15 cellular contexts compared by ENCODE assay signal in genomic region chr4:122456228-122457106, GRCh38. TPM values are rescaled to one million over a fixed set of nuclear protein-coding genes. Genes with fewer than 3 reads are reported as not detected.
DNase-seq lines count a peak whose midpoint lies in the region; ATAC-seq and TF ChIP-seq lines count a peak whose summit lies in the region.
"Had no signal": no experiment of that assay in that cellular context is flagged by ENCODE, and none has a peak within 500 bp of the region (broad histone marks: within the 10 kb centered on the region; RNA-seq: fewer than 3 reads in every experiment).

Gene IL2 (minus strand): TSS chr4:122456725. CDS start chr4:122456440, 285 bp downstream.

- peak; percentile 57 for ATAC-seq in activated naive CD8-positive, alpha-beta T cell treated with anti-CD3 and anti-CD28 coated beads, Interleukin-2, amount 50 U/mL, for 24 hours
- ATAC-seq in HG02885 (IDR thresholded peaks at IDR 0.05; ENCODE audit: poor library complexity, unreplicated experiment) (no peak), left ventricle myocardium superior (no peak), WTC11 (no peak)
- ATAC-seq: left lobe of liver had no signal

- no peaks in the 10 kb centered on the region for H3K9me3 Mint-ChIP-seq in activated naive CD8-positive, alpha-beta T cell treated with anti-CD3 and anti-CD28 coated beads, Interleukin-2, amount 50 U/mL, for 24 hours
- H3K9me3 Mint-ChIP-seq in WTC11 = no peaks in the 10 kb centered on the region; the same call in 1 of the 2 replicates

- H3K27me3 Mint-ChIP-seq in activated naive CD8-positive, alpha-beta T cell treated with anti-CD3 and anti-CD28 coated beads, Interleukin-2, amount 50 U/mL, for 24 hours = no peaks in the 10 kb centered on the region
- no peaks in the 10 kb centered on the region for H3K27me3 Mint-ChIP-seq in WTC11 (ENCODE audit: low read depth)

- CTCF ChIA-PET in WTC11 (lab: Charles Lee) = no interaction called here

- TF ChIP-seq CTCF in WTC11 (IDR thresholded peaks at IDR 0.05) = no peak

- intact Hi-C loops in left ventricle myocardium superior (cut with micrococcal nuclease) = no loop called here

- POLR2A ChIA-PET in WTC11 (lab: Charles Lee) = no interaction called here

- H3K4me3 Mint-ChIP-seq in activated naive CD8-positive, alpha-beta T cell treated with anti-CD3 and anti-CD28 coated beads, Interleukin-2, amount 50 U/mL, for 24 hours = peak within 1 kb of the TSS; percentile 79
- H3K4me3 Mint-ChIP-seq in WTC11 = no peak within 1 kb of the TSS

- peak within 1 kb of the TSS; percentile 92 for H3K27ac Mint-ChIP-seq in activated naive CD8-positive, alpha-beta T cell treated with anti-CD3 and anti-CD28 coated beads, Interleukin-2, amount 50 U/mL, for 24 hours
- H3K27ac Mint-ChIP-seq in WTC11 = no peak within 1 kb of the TSS

- peaks cover 31% of the 10 kb centered on the region for H3K36me3 Mint-ChIP-seq in activated naive CD8-positive, alpha-beta T cell treated with anti-CD3 and anti-CD28 coated beads, Interleukin-2, amount 50 U/mL, for 24 hours (ENCODE audit: low read depth)
- no peaks in the 10 kb centered on the region for H3K36me3 Mint-ChIP-seq in WTC11

- H3K4me1 Mint-ChIP-seq in activated naive CD8-positive, alpha-beta T cell treated with anti-CD3 and anti-CD28 coated beads, Interleukin-2, amount 50 U/mL, for 24 hours = peaks cover 65% of the 10 kb centered on the region
- H3K4me1 Mint-ChIP-seq in WTC11 = peaks cover 6% of the 10 kb centered on the region; the same call in 1 of the 2 replicates

- DNase-seq in NCI-H1436 (lab: John Stamatoyannopoulos, UW) (peak; percentile 30), NCI-H1436 treated with DMSO at 0.1 percent for 48 hours (lab: John Stamatoyannopoulos, UW) (no peak), DMS153 (lab: John Stamatoyannopoulos, UW) (peak; percentile 58), NCI-H774 (lab: John Stamatoyannopoulos, UW) (peak; percentile 21), left ventricle myocardium superior (no peak), WTC11 (ENCODE audit: low spot score) (no peak)
- no peak for DNase-seq in activated naive CD8-positive, alpha-beta T cell treated with anti-CD3 and anti-CD28 coated beads, Interleukin-2, amount 50 U/mL, for 24 hours
- DNase-seq: effector CD4-positive, alpha-beta T cell; KBM-7; PC-9; SK-N-SH had no signal

TF ChIP-seq in WTC11, 78 proteins besides CTCF, POLR2A, EP300 and RAD21:
- TF ChIP-seq ATF2 (CRISPR knock-in tag; IDR thresholded peaks at IDR 0.05; ENCODE audit: borderline replicate concordance, low read depth) = no peak
- TF ChIP-seq ZNF416 (CRISPR knock-in tag; IDR thresholded peaks at IDR 0.05) = no peak
- no peak for TF ChIP-seq NR3C1 (CRISPR knock-in tag; conservative IDR thresholded peaks at IDR 0.05; ENCODE audit: low read depth)

RNA-seq across cellular contexts. Expression of gene IL2, which starts in this region (rescaled TPM):
- not detected for total RNA-seq in left ventricle myocardium superior
- 0.61 to 2.2 TPM (median 0.64 TPM) in 3 replicates for total RNA-seq in WTC11 (2021)
- total RNA-seq: G401, PC-9, subcutaneous adipose tissue had no signal

Comparison
In these comparisons a context has a peak if more than half of its experiments do, and no peak if none do; other contexts are left out.
1. DNase-seq: peak in NCI-H1436 (single experiment), DMS153 (single experiment) and NCI-H774 (single experiment); none in NCI-H1436 treated with DMSO at 0.1 percent for 48 hours (single experiment), activated naive CD8-positive, alpha-beta T cell treated with anti-CD3 and anti-CD28 coated beads, Interleukin-2, amount 50 U/mL, for 24 hours (single experiment), left ventricle myocardium superior (single experiment) and WTC11 (single experiment).